In the genomic region with DNA sequence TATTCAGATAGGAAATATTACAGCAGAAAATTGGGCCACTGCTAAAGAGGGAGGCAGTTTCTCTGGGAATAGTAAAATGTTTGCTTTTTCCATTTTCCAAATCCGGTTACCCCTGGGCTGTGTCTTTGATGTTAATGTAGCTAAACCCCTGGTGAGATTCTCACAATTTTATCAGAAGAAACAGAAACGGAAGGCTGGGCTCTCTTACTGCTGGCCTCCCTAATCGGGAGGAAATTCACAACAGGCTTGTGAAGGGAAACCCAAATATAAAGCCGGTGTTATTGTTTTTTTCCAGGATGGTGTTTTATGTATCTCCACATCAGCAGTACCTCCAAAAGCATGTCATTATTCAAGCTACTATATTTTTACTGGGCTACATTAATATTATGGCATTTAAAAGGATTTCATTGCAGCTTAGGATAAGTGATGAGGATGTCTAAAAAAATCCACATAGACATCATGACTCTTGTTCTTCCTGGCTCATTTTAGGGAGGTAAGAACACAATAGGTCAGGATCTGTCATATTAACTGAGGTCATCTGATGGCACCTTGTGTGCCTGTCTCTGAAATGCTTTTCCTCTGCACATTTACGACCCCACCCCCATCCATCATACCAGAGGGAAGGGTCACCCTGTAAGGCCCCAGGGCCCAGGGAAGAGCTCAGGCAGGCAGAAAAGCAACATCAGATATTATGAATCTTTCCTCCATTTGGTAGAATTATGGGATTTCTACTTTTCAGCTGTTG, we compare ENCODE assay signal across 25 cellular contexts.
"Had no signal": no experiment of that assay in that cellular context is flagged by ENCODE, and none has a peak within 500 bp of the region (broad histone marks: within the 10 kb centered on the region; RNA-seq: fewer than 3 reads in every experiment).

No MANE protein-coding gene starts in this region.

- DNase-seq: activated B cell treated with CpG ODN at 0.5 μM for 24 hours; activated CD4-positive, alpha-beta memory T cell treated with anti-CD3 and anti-CD28 coated beads for 36 hours; activated CD4-positive, alpha-beta T cell treated with anti-CD3 and anti-CD28 coated beads for 1 hour; activated CD4-positive, alpha-beta T cell treated with anti-CD3 and anti-CD28 coated beads, Interleukin-2, amount 10 ng/mL, durations not matched to agents 7 days and 5 days; activated CD8-positive, alpha-beta memory T cell treated with anti-CD3 and anti-CD28 coated beads for 24 hours; activated gamma-delta T cell treated with Interleukin-2 at 50 U/mL for 16 hours; activated naive CD4-positive, alpha-beta T cell treated with anti-CD3 and anti-CD28 coated beads, Interleukin-2, amount 10 ng/mL, durations not matched to agents 7 days and 5 days; activated naive CD8-positive, alpha-beta T cell treated with anti-CD3 and anti-CD28 coated beads for 36 hours; activated T-cell treated with anti-CD3 and anti-CD28 coated beads for 4 hours; activated T-cell treated with anti-CD3 and anti-CD28 coated beads, Interleukin-2, amount 50 U/mL, for 48 hours; KG1; NCI-H1048; NCI-H146; NCI-H1930; NCI-H2171; NCI-H446 treated with DMSO at 0.1 percent for 48 hours; NCI-H524 treated with DMSO at 0.1 percent for 48 hours; NCI-H774; NK-92 treated with Interleukin-12 subunit alpha and Interleukin-12 subunit beta, amount 100 ng/mL, for 24 hours; OCI-M1; SK-N-SH; T-helper 1 cell had no signal

- H3K4me3 ChIP-seq: SJCRH30 had no signal

- H3K4me1 ChIP-seq: SJCRH30 had no signal

- ATAC-seq: Panc1, Right ventricle myocardium inferior had no signal

- H3K27ac ChIP-seq: SJCRH30 had no signal

- H3K9me3 ChIP-seq: SJCRH30, SK-N-SH had no signal

- H3K36me3 ChIP-seq: SJCRH30 had no signal
